In genomic region chr9:106891286-106891685, GRCh38 we compare ENCODE assay signal across 12 cellular contexts. TPM values are rescaled to one million over a fixed set of nuclear protein-coding genes. Genes with fewer than 3 reads are reported as not detected.
A peak's percentile ranks its signal among the peaks of the same experiment; 100 is the strongest.
DNase-seq lines count a peak whose midpoint lies in the region; FAIRE-seq and TF ChIP-seq lines count a peak whose summit lies in the region.
"Had no signal": no experiment of that assay in that cellular context is flagged by ENCODE, and none has a peak within 500 bp of the region (broad histone marks: within the 10 kb centered on the region; RNA-seq: fewer than 3 reads in every experiment).

No MANE protein-coding gene starts in this region.

- intact Hi-C loops in kidney (cut with DNase I) = no loop called here

- peaks cover 8% of the 10 kb centered on the region for H3K36me3 Mint-ChIP-seq in endodermal cell (ENCODE audit: low read depth)
- H3K36me3 Mint-ChIP-seq in nephron progenitor cell (ENCODE audit: low read depth) = peaks cover 75% of the 10 kb centered on the region
- H3K36me3 Mint-ChIP-seq: IgD-negative memory B cell had no signal

- H3K9me3 Mint-ChIP-seq in endodermal cell = no peaks in the 10 kb centered on the region
- H3K9me3 Mint-ChIP-seq in nephron progenitor cell = peaks cover 9% of the 10 kb centered on the region

- no peaks in the 10 kb centered on the region for H3K27me3 ChIP-seq in HUES64 (ENCODE audit: insufficient read depth, low read length)
- no peaks in the 10 kb centered on the region for H3K27me3 ChIP-seq in endodermal cell (ENCODE audit: control insufficient read depth, insufficient read depth, low read length, poor library complexity, severe bottlenecking)
- H3K27me3 ChIP-seq: BLaER1 had no signal

- H3K4me3 Mint-ChIP-seq in endodermal cell (no peak overlapping the region), nephron progenitor cell (peak overlapping the region; percentile 18)
- H3K4me3 Mint-ChIP-seq: IgD-negative memory B cell had no signal

- DNase-seq in endodermal cell (no peak), nephron progenitor cell (no peak), mucosa of gallbladder (ENCODE audit: low spot score) (no peak), iPS-NIHi11 (ENCODE audit: low spot score) (no peak), kidney (no peak), CD1c-positive myeloid dendritic cell (ENCODE audit: extremely low spot score) (no peak)
- DNase-seq: EL, HCEC 1CT, SHP77 had no signal

- H3K4me1 ChIP-seq in HUES64 (ENCODE audit: insufficient read depth, low read length) (peaks cover 75% of the 10 kb centered on the region), endodermal cell (ENCODE audit: control insufficient read depth, insufficient read depth, low read length) (peaks cover 25% of the 10 kb centered on the region), kidney (ENCODE audit: control insufficient read depth in 1 of 2, insufficient read depth in 1 of 2, low read depth in 1 of 2, low read length in 2 of 2) (peaks cover 7 to 8% of the 10 kb centered on the region in 2 donors)
- H3K4me1 ChIP-seq: BLaER1 had no signal

- TF ChIP-seq CTCF in endodermal cell (conservative IDR thresholded peaks at IDR 0.05) (no peak), nephron progenitor cell (IDR thresholded peaks at IDR 0.05) (no peak), kidney (IDR thresholded peaks at IDR 0.05; ENCODE audit: borderline replicate concordance, extremely low read depth, insufficient read depth) (no peak)

- 48% methylated on average over 3 of the region's 5 CpGs for WGBS in HUES64
- 40 to 66% methylated on average over 2 to 4 of the region's 5 CpGs for WGBS in endodermal cell (ENCODE audit: insufficient coverage in 1 of 2, insufficient read length in 1 of 2), 2 experiments

- H3K27me3 Mint-ChIP-seq in endodermal cell (ENCODE audit: insufficient read depth) (no peaks in the 10 kb centered on the region), nephron progenitor cell (ENCODE audit: low read depth, poor library complexity) (no peaks in the 10 kb centered on the region)
- H3K27me3 Mint-ChIP-seq: IgD-negative memory B cell had no signal

- H3K27ac ChIP-seq in HUES64 (ENCODE audit: low read depth, low read length) (peak overlapping the region; percentile 90), endodermal cell (ENCODE audit: low read depth, low read length) (peak overlapping the region; percentile 56), kidney (ENCODE audit: low read depth in 2 of 2, low read length in 2 of 2) (no peak overlapping the region)
- H3K27ac ChIP-seq: BLaER1 had no signal

- H3K9me3 ChIP-seq in HUES64 (ENCODE audit: insufficient read depth, low read depth, low read length) (no peaks in the 10 kb centered on the region), endodermal cell (ENCODE audit: control insufficient read depth, low read length) (no peaks in the 10 kb centered on the region), kidney (ENCODE audit: control insufficient read depth in 1 of 2, low read length in 2 of 2) (no peaks in the 10 kb centered on the region)
- H3K9me3 ChIP-seq: BLaER1 had no signal

- H3K27ac Mint-ChIP-seq in endodermal cell (peak overlapping the region; percentile 87), nephron progenitor cell (peak overlapping the region; percentile 87)
- H3K27ac Mint-ChIP-seq: IgD-negative memory B cell had no signal

- H3K4me3 ChIP-seq in HUES64 (ENCODE audit: low read length) = no peak overlapping the region
- H3K4me3 ChIP-seq in endodermal cell (ENCODE audit: low read length) = no peak overlapping the region
- H3K4me3 ChIP-seq in kidney (ENCODE audit: low read length in 2 of 2) = no peak overlapping the region
- H3K4me3 ChIP-seq: BLaER1 had no signal

- peaks cover 57% of the 10 kb centered on the region for H3K4me1 Mint-ChIP-seq in endodermal cell
- peaks cover 92% of the 10 kb centered on the region for H3K4me1 Mint-ChIP-seq in nephron progenitor cell
- H3K4me1 Mint-ChIP-seq: IgD-negative memory B cell had no signal

- FAIRE-seq in kidney (lab: Jason Lieb, UNC) = no peak

- H3K9ac ChIP-seq in HUES64 (ENCODE audit: low read depth, low read length) (no peak overlapping the region), endodermal cell (ENCODE audit: extremely low read depth, low read length, poor library complexity, severe bottlenecking) (no peak overlapping the region), kidney (ENCODE audit: low read length in 2 of 2) (no peak overlapping the region)
- H3K9ac ChIP-seq: BLaER1 had no signal

- H3K36me3 ChIP-seq in HUES64 (ENCODE audit: insufficient read depth, low read length) (peaks cover 8% of the 10 kb centered on the region; the same call in 1 of the 2 replicates), endodermal cell (ENCODE audit: control insufficient read depth, insufficient read depth, low read length) (no peaks in the 10 kb centered on the region), kidney (ENCODE audit: control insufficient read depth in 1 of 2, insufficient read depth in 2 of 2, low read length in 2 of 2) (no peaks in the 10 kb centered on the region)
- H3K36me3 ChIP-seq: BLaER1 had no signal

RNA-seq across cellular contexts. Expression of gene ZNF462, which starts 28.3 kb away (rescaled TPM):
- polyA plus RNA-seq in HUES64 (2013, experiment 1 of 2) = 36.0 TPM
- 35.5 TPM for polyA plus RNA-seq in HUES64 (2013, experiment 2 of 2)
- total RNA-seq in endodermal cell (10 to 100 TPM; 68.2 to 88.4 TPM), mucosa of gallbladder (37.1 TPM), kidney (47.0 TPM)
- 37.8 TPM for polyA plus RNA-seq in endodermal cell (2013, experiment 1 of 2)
- polyA plus RNA-seq in endodermal cell (2013, experiment 2 of 2) = 41.0 TPM
- 1.8 TPM for polyA plus RNA-seq in kidney (ENCODE audit: insufficient read depth, low read depth, low replicate concordance)
- polyA plus RNA-seq: IgD-negative memory B cell had no signal

Comparison
In these comparisons a context has a peak if more than half of its experiments do, and no peak if none do; other contexts are left out.
1. H3K27ac ChIP-seq: peak in HUES64 (single experiment) and endodermal cell (single experiment); none in kidney (0 of 2).